Comparison of ENCODE assay signal across 9 cellular contexts in genomic region chr16:87956169-87956770, GRCh38. TPM values are rescaled to one million over a fixed set of nuclear protein-coding genes. Genes with fewer than 3 reads are reported as not detected.
DNase-seq lines count a peak whose midpoint lies in the region; ATAC-seq, FAIRE-seq and TF ChIP-seq lines count a peak whose summit lies in the region.
"Had no signal": no experiment of that assay in that cellular context is flagged by ENCODE, and none has a peak within 500 bp of the region (broad histone marks: within the 10 kb centered on the region; RNA-seq: fewer than 3 reads in every experiment).

No MANE protein-coding gene starts in this region.

- ATAC-seq in GM12878 (peak; percentile 74), lower lobe of right lung (peak; percentile 5 to 8), HG02981 (IDR thresholded peaks at IDR 0.05; ENCODE audit: unreplicated experiment) (no peak)

- H3K4me2 ChIP-seq in GM12878 (ENCODE audit: control insufficient read depth, insufficient read depth) = peak overlapping the region; percentile 93

- DNase-seq in activated gamma-delta T cell treated with Interleukin-2 at 50 U/mL for 16 hours (peak; percentile 69), activated gamma-delta T cell (lab: John Stamatoyannopoulos, UW) (no peak), T-helper 9 cell (peak; percentile 58), GM12878 (ENCODE audit: low read depth, low spot score) (peak; percentile 42), lower lobe of right lung (peak; percentile 62), posterior vena cava (ENCODE audit: low spot score) (no peak)
- peak; percentile 37 to 42 for DNase-seq in stimulated activated CD8-positive, alpha-beta memory T cell treated with anti-CD3 and anti-CD28 coated beads, Interleukin-7, amount 100 ng/mL, for 1 hour (ENCODE audit: low read depth in 2 of 2)

- TF ChIP-seq POLR2A in GM12878 (IDR thresholded peaks at IDR 0.05; ENCODE audit: low read depth, low read length) = peak; percentile 56; the same call in 1 of the 2 replicates

- 66% methylated on average over 13 of the region's 13 CpGs for WGBS in GM12878 (ENCODE audit: insufficient coverage, insufficient replicate concordance, low lambda C conversion rate, missing lambda C conversion rate)

- TF ChIP-seq EP300 in GM12878 (IDR thresholded peaks at IDR 0.05; ENCODE audit: borderline replicate concordance in 1 of 2, control insufficient read depth in 1 of 2, low read depth in 2 of 2, low read length in 2 of 2) = peak; percentile 45 to 62; a peak in 1 of 4 replicates

- RAD21 ChIA-PET in GM12878 (lab: Charles Lee; ENCODE audit: unreplicated experiment) = interaction anchor here (1.2 kb wide), 1 partner anchor 178 kb away, joined by 4 read pairs; no protein-coding TSS in a partner anchor

- CTCF ChIA-PET in GM12878 (lab: Yijun Ruan, JAX) = interaction anchor here (0.6 to 1.9 kb wide), 6 partner anchors 10 to 716 kb away, joined by 3 to 6 read pairs (median 4); no protein-coding TSS in a partner anchor

- H3K36me3 ChIP-seq in GM12878 (ENCODE audit: control insufficient read depth in 2 of 2, insufficient read depth in 2 of 2, low read length in 1 of 2) (peaks cover 0 to 12% of the 10 kb centered on the region in 2 experiments; a peak in 3 of 4 replicates), lower lobe of right lung (peaks cover 13% of the 10 kb centered on the region)

- no peaks in the 10 kb centered on the region for H4K20me1 ChIP-seq in GM12878 (ENCODE audit: control insufficient read depth, insufficient read depth)

- H3K9me3 ChIP-seq in GM12878 (replicated peaks; ENCODE audit: control insufficient read depth, insufficient read depth, low read length) (no peaks in the 10 kb centered on the region), lower lobe of right lung (no peaks in the 10 kb centered on the region)

- SMC1A ChIA-PET in GM12878 (lab: Charles Lee; ENCODE audit: uncharacterized antibody, unreplicated experiment) = interaction anchor here (0.7 to 1.7 kb wide), 2 partner anchors 50 to 177 kb away, joined by 3 to 4 read pairs; no protein-coding TSS in a partner anchor

- H3K4me1 ChIP-seq in GM12878 (ENCODE audit: control insufficient read depth, insufficient read depth, low read length) (peaks cover 20% of the 10 kb centered on the region), lower lobe of right lung (peaks cover 56% of the 10 kb centered on the region)

- peak overlapping the region; percentile 56 for H3K4me3 ChIP-seq in GM12878
- H3K4me3 ChIP-seq in lower lobe of right lung = peak overlapping the region; percentile 15

- H3K79me2 ChIP-seq in GM12878 (ENCODE audit: control insufficient read depth, insufficient read depth, low read length) = peaks cover 81% of the 10 kb centered on the region

- peak overlapping the region; percentile 68 for H3K9ac ChIP-seq in GM12878 (ENCODE audit: control insufficient read depth, insufficient read depth, low read length)

- intact Hi-C loops in GM12878 (cut with micrococcal nuclease; ENCODE audit: unreplicated experiment) = loop anchor here (5.0 to 10.0 kb wide), 2 partner anchors 89 to 481 kb away; no protein-coding TSS in a partner anchor
- intact Hi-C loops in lower lobe of right lung (cut with DNase I) = no loop called here
- intact Hi-C loops in posterior vena cava (cut with DNase I) = no loop called here

- POLR2A ChIA-PET in GM12878 (lab: Charles Lee) = interaction anchor here (0.5 to 0.6 kb wide), 2 partner anchors 14 to 61 kb away, joined by 3 to 9 read pairs; no protein-coding TSS in a partner anchor

- no peak for TF ChIP-seq RAD21 in GM12878 (IDR thresholded peaks at IDR 0.05; ENCODE audit: insufficient read depth, low read depth, low read length)

- in situ Hi-C loops in GM12878 (cut with MboI) = loop anchor here (25.0 kb wide), 1 partner anchor 481 kb away; no protein-coding TSS in a partner anchor

- TF ChIP-seq CTCF in GM12878 (IDR thresholded peaks at IDR 0.05 in 2 of 3, conservative IDR thresholded peaks at IDR 0.05 in 1 of 3; ENCODE audit: control insufficient read depth in 2 of 3, extremely low read depth in 1 of 3, insufficient read depth in 1 of 3, low read depth in 3 of 3, low read length in 3 of 3) (no peak), lower lobe of right lung (IDR thresholded peaks at IDR 0.05) (no peak)

- peak; percentile 75 for FAIRE-seq in GM12878 (lab: Jason Lieb, UNC)

- H3K27me3 ChIP-seq in GM12878 (replicated peaks in 1 of 2; ENCODE audit: control insufficient read depth in 2 of 2, insufficient read depth in 2 of 2, low read length in 1 of 2) (no peaks in the 10 kb centered on the region), lower lobe of right lung (ENCODE audit: low read depth) (no peaks in the 10 kb centered on the region)

- H2AFZ ChIP-seq in GM12878 (ENCODE audit: control insufficient read depth, low read depth, low read length) = peak overlapping the region; percentile 46

- no TSS peak for BruUV-seq in GM12878 (replicated peaks; lab: Mats Ljungman, UMichigan)

- peak overlapping the region; percentile 81 for H3K27ac ChIP-seq in GM12878 (ENCODE audit: control insufficient read depth, insufficient read depth)
- H3K27ac ChIP-seq in lower lobe of right lung = peak overlapping the region; percentile 77

TF ChIP-seq in GM12878, 131 proteins besides CTCF, POLR2A, EP300 and RAD21 (continues in another document):
- TF ChIP-seq NR2F1 (conservative IDR thresholded peaks at IDR 0.05) (no peak), SREBF1 (IDR thresholded peaks at IDR 0.05; ENCODE audit: low read length) (no peak), YBX1 (IDR thresholded peaks at IDR 0.05) (no peak)
- TF ChIP-seq, protein P1, sequence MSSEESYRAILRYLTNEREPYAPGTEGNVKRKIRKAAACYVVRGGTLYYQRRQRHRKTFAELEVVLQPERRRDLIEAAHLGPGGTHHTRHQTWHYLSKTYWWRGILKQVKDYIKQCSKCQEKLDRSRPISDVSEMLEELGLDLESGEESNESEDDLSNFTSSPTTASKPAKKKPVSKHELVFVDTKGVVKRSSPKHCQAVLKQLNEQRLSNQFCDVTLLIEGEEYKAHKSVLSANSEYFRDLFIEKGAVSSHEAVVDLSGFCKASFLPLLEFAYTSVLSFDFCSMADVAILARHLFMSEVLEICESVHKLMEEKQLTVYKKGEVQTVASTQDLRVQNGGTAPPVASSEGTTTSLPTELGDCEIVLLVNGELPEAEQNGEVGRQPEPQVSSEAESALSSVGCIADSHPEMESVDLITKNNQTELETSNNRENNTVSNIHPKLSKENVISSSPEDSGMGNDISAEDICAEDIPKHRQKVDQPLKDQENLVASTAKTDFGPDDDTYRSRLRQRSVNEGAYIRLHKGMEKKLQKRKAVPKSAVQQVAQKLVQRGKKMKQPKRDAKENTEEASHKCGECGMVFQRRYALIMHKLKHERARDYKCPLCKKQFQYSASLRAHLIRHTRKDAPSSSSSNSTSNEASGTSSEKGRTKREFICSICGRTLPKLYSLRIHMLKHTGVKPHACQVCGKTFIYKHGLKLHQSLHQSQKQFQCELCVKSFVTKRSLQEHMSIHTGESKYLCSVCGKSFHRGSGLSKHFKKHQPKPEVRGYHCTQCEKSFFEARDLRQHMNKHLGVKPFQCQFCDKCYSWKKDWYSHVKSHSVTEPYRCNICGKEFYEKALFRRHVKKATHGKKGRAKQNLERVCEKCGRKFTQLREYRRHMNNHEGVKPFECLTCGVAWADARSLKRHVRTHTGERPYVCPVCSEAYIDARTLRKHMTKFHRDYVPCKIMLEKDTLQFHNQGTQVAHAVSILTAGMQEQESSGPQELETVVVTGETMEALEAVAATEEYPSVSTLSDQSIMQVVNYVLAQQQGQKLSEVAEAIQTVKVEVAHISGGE (CRISPR knock-in tag; IDR thresholded peaks at IDR 0.05) = no peak

RNA-seq across cellular contexts. Expression of gene BANP, which starts 5.0 kb away (rescaled TPM):
- 87.2 and 92.3 TPM in 2 replicates for total RNA-seq in GM12878 (2013; cell fraction: nucleolus; rRNA removed)
- total RNA-seq in GM12878 (2014; rRNA removed) (9.6 and 13.4 TPM in 2 replicates), GM12878 (2014; rRNA removed; fragmentation: Illumina TruSeq; extraction: Trizol) (10.8 and 11.7 TPM in 2 replicates), GM12878 (2021) (17.8 and 21.9 TPM in 2 replicates), lower lobe of right lung (29.7 TPM), posterior vena cava (10 to 100 TPM; 14.7 to 20.9 TPM)
- polyA plus RNA-seq in GM12878 (2011; ENCODE audit: low read depth) = 7.6 TPM
- polyA plus RNA-seq in GM12878 (2011; rRNA removed) (10.9 and 12.7 TPM in 2 replicates), GM12878 (2014; fragmentation: Illumina TruSeq; extraction: Trizol) (11.5 and 12.0 TPM in 2 replicates), GM12878 (2014; fragmentation: Nextera tagmentation; extraction: Ambion mirVana) (1 to 10 TPM; 3.9 to 7.3 TPM), GM12878 (2014; rRNA removed) (12.9 and 14.4 TPM in 2 replicates), GM12878 (2016; fragmentation: Nextera tagmentation; extraction: Ambion mirVana) (10 to 100 TPM; 13.3 to 16.8 TPM)
- 15.5 and 19.9 TPM in 2 replicates for polyA plus RNA-seq in GM12878 (2011; cell fraction: cytosol; rRNA removed)
- polyA plus RNA-seq in GM12878 (2011; cell fraction: nucleus; rRNA removed) = 50.3 and 65.1 TPM in 2 replicates
- polyA plus RNA-seq in GM12878 (2012) = 13.0 and 16.7 TPM in 2 replicates
- 38.3 and 45.5 TPM in 2 replicates for polyA minus RNA-seq in GM12878 (2011; rRNA and poly(A)+ RNA removed)
- 12.9 and 14.6 TPM in 2 replicates for polyA minus RNA-seq in GM12878 (2011; cell fraction: cytosol; rRNA and poly(A)+ RNA removed)
- polyA minus RNA-seq in GM12878 (2011; cell fraction: nucleus; rRNA and poly(A)+ RNA removed) = 43.9 and 65.4 TPM in 2 replicates

RNA-seq across cellular contexts. Expression of gene CA5A, which starts 19.9 kb away (rescaled TPM):
- total RNA-seq in GM12878 (2013; cell fraction: nucleolus; rRNA removed) = not detected in 2 replicates
- total RNA-seq in GM12878 (2014; rRNA removed) (not detected in 2 replicates), GM12878 (2014; rRNA removed; fragmentation: Illumina TruSeq; extraction: Trizol) (not detected in 2 replicates), GM12878 (2021) (not detected in 2 replicates), lower lobe of right lung (0.06 TPM), posterior vena cava (not detected)
- polyA plus RNA-seq in GM12878 (2011; ENCODE audit: low read depth) = not detected
- polyA plus RNA-seq in GM12878 (2011; rRNA removed) (not detected in 2 replicates), GM12878 (2014; fragmentation: Illumina TruSeq; extraction: Trizol) (not detected in 2 replicates), GM12878 (2014; fragmentation: Nextera tagmentation; extraction: Ambion mirVana) (not detected), GM12878 (2014; rRNA removed) (not detected in 2 replicates), GM12878 (2016; fragmentation: Nextera tagmentation; extraction: Ambion mirVana) (not detected)
- not detected in 2 replicates for polyA plus RNA-seq in GM12878 (2011; cell fraction: cytosol; rRNA removed)
- polyA plus RNA-seq in GM12878 (2011; cell fraction: nucleus; rRNA removed) = not detected in 2 replicates
- polyA plus RNA-seq in GM12878 (2012) = 0.11 TPM in 1 of 2 replicates, not detected in the other
- not detected in 2 replicates for polyA minus RNA-seq in GM12878 (2011; rRNA and poly(A)+ RNA removed)
- polyA minus RNA-seq in GM12878 (2011; cell fraction: cytosol; rRNA and poly(A)+ RNA removed) = not detected in 2 replicates
- not detected in 2 replicates for polyA minus RNA-seq in GM12878 (2011; cell fraction: nucleus; rRNA and poly(A)+ RNA removed)
- total RNA-seq: bronchial epithelial cell had no signal

Comparison
In these comparisons a context has a peak if more than half of its experiments do, and no peak if none do; other contexts are left out.
1. DNase-seq: peak in activated gamma-delta T cell treated with Interleukin-2 at 50 U/mL for 16 hours (single experiment), T-helper 9 cell (single experiment), GM12878 (single experiment), lower lobe of right lung (single experiment) and stimulated activated CD8-positive, alpha-beta memory T cell treated with anti-CD3 and anti-CD28 coated beads, Interleukin-7, amount 100 ng/mL, for 1 hour (2 of 2); none in activated gamma-delta T cell (single experiment) and posterior vena cava (single experiment).